11 cellular contexts compared by ENCODE assay signal in the genomic region with DNA sequence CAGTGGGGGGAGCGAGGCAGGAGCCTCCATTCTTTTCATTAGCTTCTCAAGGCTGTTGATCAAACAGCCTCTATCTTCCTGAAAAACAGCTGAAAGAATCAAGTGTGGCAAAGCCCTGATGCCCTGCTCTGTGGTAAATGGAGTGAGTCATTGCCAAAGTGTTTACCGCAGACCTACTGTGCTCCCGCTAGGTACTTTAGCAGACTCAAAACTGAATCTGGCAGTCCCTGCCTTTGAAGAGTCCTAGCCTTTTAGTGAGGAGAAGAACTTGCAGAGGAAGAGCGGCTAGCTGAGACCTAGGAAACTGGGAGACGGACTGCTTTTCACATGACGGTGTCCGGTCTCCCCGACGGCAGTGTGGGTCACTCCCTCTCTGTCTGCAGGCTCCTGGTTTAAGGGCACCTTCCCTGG. TPM values are rescaled to one million over a fixed set of nuclear protein-coding genes. Genes with fewer than 3 reads are reported as not detected.
DNase-seq lines count a peak whose midpoint lies in the region; ATAC-seq and TF ChIP-seq lines count a peak whose summit lies in the region.
"Had no signal": no experiment of that assay in that cellular context is flagged by ENCODE, and none has a peak within 500 bp of the region (broad histone marks: within the 10 kb centered on the region; RNA-seq: fewer than 3 reads in every experiment).

No MANE protein-coding gene starts in this region.

- H3K4me3 Mint-ChIP-seq in activated B cell treated with CpG ODN at 0.5 μM for 24 hours (peak overlapping the region; percentile 97), naive B cell (peak overlapping the region; percentile 1 to 98 (median 92)), Calu3 (ENCODE audit: low read depth, unreplicated experiment) (no peak overlapping the region)

- peak; percentile 6 for TF ChIP-seq CTCF in GM10266 (IDR thresholded peaks at IDR 0.05; ENCODE audit: control insufficient read depth, insufficient read depth, low read depth, missing control alignments)
- TF ChIP-seq CTCF in activated B cell treated with CpG ODN at 0.5 μM for 24 hours (IDR thresholded peaks at IDR 0.05), result no peak
- no peak for TF ChIP-seq CTCF in Calu3 (IDR thresholded peaks at IDR 0.05; ENCODE audit: unreplicated experiment)

- H3K4me1 Mint-ChIP-seq in activated B cell treated with CpG ODN at 0.5 μM for 24 hours (peaks cover 49% of the 10 kb centered on the region), naive B cell (peaks cover 32 to 55% (median 49%) of the 10 kb centered on the region in 3 donors), Calu3 (ENCODE audit: low read depth, unreplicated experiment) (peaks cover 9% of the 10 kb centered on the region)

- CTCF ChIA-PET in activated B cell treated with CpG ODN at 0.5 μM for 24 hours (lab: Charles Lee) (interaction anchor here (1.2 to 4.9 kb wide), 3 partner anchors 34 to 123 kb away, joined by 3 to 23 read pairs (median 3); no protein-coding TSS in a partner anchor), Calu3 (lab: Charles Lee) (no interaction called here)

- no peaks in the 10 kb centered on the region for H3K9me3 Mint-ChIP-seq in activated B cell treated with CpG ODN at 0.5 μM for 24 hours
- no peaks in the 10 kb centered on the region for H3K9me3 Mint-ChIP-seq in naive B cell
- no peaks in the 10 kb centered on the region for H3K9me3 Mint-ChIP-seq in Calu3 (ENCODE audit: low read depth, unreplicated experiment)

- POLR2A ChIA-PET in activated B cell treated with CpG ODN at 0.5 μM for 24 hours (lab: Charles Lee), result interaction anchor here (0.6 to 11.5 kb wide), 7 partner anchors 10 to 318 kb away, joined by 3 to 158 read pairs (median 9); a partner anchor contains a TSS

- intact Hi-C loops in activated B cell treated with CpG ODN at 0.5 μM for 24 hours (cut with micrococcal nuclease), result no loop called here
- intact Hi-C loops in Calu3 (cut with micrococcal nuclease; ENCODE audit: unreplicated experiment), result loop anchor here (10.0 kb wide), 1 partner anchor 58 kb away; no protein-coding TSS in a partner anchor

- DNase-seq in ACHN (peak; percentile 35), GM10266 (ENCODE audit: extremely low spot score) (no peak), activated B cell treated with CpG ODN at 0.5 μM for 24 hours (no peak), naive B cell (no peak), NCI-H524 treated with DMSO at 0.1 percent for 48 hours (lab: John Stamatoyannopoulos, UW) (no peak), Calu3 (no peak), NCI-H226 (no peak), activated gamma-delta T cell treated with Interleukin-2 at 50 U/mL for 16 hours (no peak)
- DNase-seq: DMS79, midbrain, NCI-H1694 treated with DMSO at 0.1 percent for 48 hours had no signal

- no peaks in the 10 kb centered on the region for H3K27me3 Mint-ChIP-seq in activated B cell treated with CpG ODN at 0.5 μM for 24 hours
- no peaks in the 10 kb centered on the region for H3K27me3 Mint-ChIP-seq in naive B cell
- H3K27me3 Mint-ChIP-seq in Calu3 (ENCODE audit: unreplicated experiment), result no peaks in the 10 kb centered on the region

- H3K36me3 Mint-ChIP-seq in activated B cell treated with CpG ODN at 0.5 μM for 24 hours (ENCODE audit: low read depth), result peaks cover 34% of the 10 kb centered on the region
- H3K36me3 Mint-ChIP-seq in naive B cell, result no peaks in the 10 kb centered on the region
- peaks cover 24% of the 10 kb centered on the region for H3K36me3 Mint-ChIP-seq in Calu3 (ENCODE audit: insufficient read depth, unreplicated experiment)

- H3K27ac Mint-ChIP-seq in activated B cell treated with CpG ODN at 0.5 μM for 24 hours, result peak overlapping the region; percentile 67
- H3K27ac Mint-ChIP-seq in naive B cell, result peak overlapping the region in 4 of 6 donors; percentile 30 to 92 (median 74)
- no peak overlapping the region for H3K27ac Mint-ChIP-seq in Calu3 (ENCODE audit: unreplicated experiment)

- no peak for ATAC-seq in activated B cell treated with CpG ODN at 0.5 μM for 24 hours (ENCODE audit: low read depth)
- ATAC-seq in naive B cell (ENCODE audit: low read depth in 2 of 2), result no peak

- BruUV-seq in Calu3 (replicated peaks; lab: Mats Ljungman, UMichigan), result no TSS peak

- in situ Hi-C loops in ACHN (cut with HindIII; ENCODE audit: low pct_ligation_motif_present, low pct_unique_long_range_greater_than_20kb, low sequenced_read_pairs), result no loop called here

RNA-seq across cellular contexts. Expression of a gene that starts 3.3 kb away (rescaled TPM):
- total RNA-seq in activated B cell treated with CpG ODN at 0.5 μM for 24 hours (156 and 170 TPM in 2 replicates), Calu3 (2022) (2.9 and 3.6 TPM in 2 replicates)
- polyA plus RNA-seq in naive B cell (ENCODE audit: low read depth in 6 of 6), result 1 to 10 TPM; 1.3 to 2.7 (median 1.9) TPM

Comparison
In these comparisons a context has a peak if more than half of its experiments do, and no peak if none do; other contexts are left out.
1. RNA of a gene that starts 3.3 kb away (total RNA-seq): 156 to 170 TPM in activated B cell treated with CpG ODN at 0.5 μM for 24 hours; 2.9 to 3.6 TPM in Calu3; every median in the first group is over 10 times any median in the second.